3 cellular contexts compared by ENCODE assay signal in genomic region chr1:121226925-121227324, GRCh38. TPM values are rescaled to one million over a fixed set of nuclear protein-coding genes. Genes with fewer than 3 reads are reported as not detected.
"Had no signal": no experiment of that assay in that cellular context is flagged by ENCODE, and none has a peak within 500 bp of the region (broad histone marks: within the 10 kb centered on the region; RNA-seq: fewer than 3 reads in every experiment).

No MANE protein-coding gene starts in this region.

RNA-seq across cellular contexts. Expression of gene FAM72B, which starts 42.8 kb away (rescaled TPM):
- total RNA-seq: ascending aorta, body of pancreas, bronchial epithelial cell had no signal
